1 cellular context compared by ENCODE assay signal in the genomic region with DNA sequence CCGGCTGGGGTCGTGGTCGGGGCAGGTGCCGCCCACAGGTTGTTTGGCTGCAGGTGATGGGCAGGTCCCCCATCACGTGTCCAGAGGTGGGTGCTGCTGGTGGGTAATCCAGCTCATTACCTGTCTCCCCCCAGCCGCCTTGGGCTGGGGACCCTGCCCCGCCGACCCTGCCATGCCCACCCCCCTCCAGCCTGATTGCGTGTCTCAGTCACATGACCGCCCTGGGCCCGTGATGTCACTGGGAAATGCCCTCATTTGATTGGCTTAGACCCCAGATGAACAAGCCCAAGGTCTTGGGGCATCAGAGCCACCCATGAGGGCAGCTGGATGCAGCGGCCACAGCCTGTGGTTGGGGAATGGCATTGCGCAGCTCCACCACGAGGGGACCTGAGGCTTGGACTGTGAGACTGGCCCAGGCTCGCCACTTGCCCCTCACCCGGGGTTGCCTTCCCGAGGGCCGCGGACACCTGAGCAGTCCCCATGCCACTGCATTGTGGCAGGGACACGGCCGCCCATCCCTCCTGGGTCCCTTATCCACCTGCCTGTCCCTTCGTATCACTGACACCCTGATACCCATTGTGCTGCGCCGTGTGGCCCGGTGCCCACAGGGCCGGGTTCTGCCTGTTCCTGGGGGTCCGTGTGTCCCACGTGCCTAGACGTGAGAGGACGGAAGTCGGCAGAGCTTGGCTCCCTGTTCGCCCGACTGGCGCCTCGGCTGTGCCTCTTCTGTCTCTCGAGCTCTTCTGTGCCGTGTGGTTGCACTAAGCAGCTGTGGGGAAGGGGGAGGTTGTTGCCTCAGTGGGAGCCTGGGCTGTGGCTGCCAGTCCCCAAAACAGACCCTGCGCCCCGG.
TF ChIP-seq lines count a peak whose summit lies in the region.

No MANE protein-coding gene starts in this region.

TF ChIP-seq in HCT116, 20 proteins besides CTCF, POLR2A, EP300 and RAD21:
- TF ChIP-seq REST (IDR thresholded peaks at IDR 0.05; ENCODE audit: low read depth): no peak
- no peak for TF ChIP-seq SP1 (IDR thresholded peaks at IDR 0.05; ENCODE audit: low read depth)
- TF ChIP-seq CEBPB (IDR thresholded peaks at IDR 0.05; ENCODE audit: low read depth): no peak
- TF ChIP-seq FOSL1 (IDR thresholded peaks at IDR 0.05; ENCODE audit: low read depth): no peak
- no peak for TF ChIP-seq EZH2 (IDR thresholded peaks at IDR 0.05)
- TF ChIP-seq ELF1 (IDR thresholded peaks at IDR 0.05; ENCODE audit: borderline replicate concordance, low read depth): no peak
